33 cellular contexts compared by ENCODE assay signal in genomic region chr1:32399853-32400252, GRCh38. TPM values are rescaled to one million over a fixed set of nuclear protein-coding genes. Genes with fewer than 3 reads are reported as not detected.
"Had no signal": no experiment of that assay in that cellular context is flagged by ENCODE, and none has a peak within 500 bp of the region (broad histone marks: within the 10 kb centered on the region; RNA-seq: fewer than 3 reads in every experiment).

No MANE protein-coding gene starts in this region.

- H3K27me3 ChIP-seq: body of pancreas, esophagus squamous epithelium, gastroesophageal sphincter, heart right ventricle, hepatocyte had no signal

- DNase-seq: activated CD4-positive, alpha-beta memory T cell treated with anti-CD3 and anti-CD28 coated beads for 36 hours; activated CD4-positive, alpha-beta T cell treated with anti-CD3 and anti-CD28 coated beads for 36 hours; activated CD4-positive, alpha-beta T cell treated with anti-CD3 and anti-CD28 coated beads, Interleukin-2, amount 10 ng/mL, durations not matched to agents 24 days and 14 days; activated CD4-positive, CD25-positive, alpha-beta regulatory T cell; activated CD4-positive, CD25-positive, alpha-beta regulatory T cell treated with anti-CD3 and anti-CD28 coated beads, Interleukin-2, amount 50 U/mL, for 72 hours; activated CD8-positive, alpha-beta memory T cell treated with anti-CD3 and anti-CD28 coated beads, Interleukin-2, amount 10 ng/mL, durations not matched to agents 7 days and 5 days; activated CD8-positive, alpha-beta memory T cell treated with anti-CD3 and anti-CD28 coated beads, Interleukin-2, amount 50 U/mL, for 4 hours; activated CD8-positive, alpha-beta T cell treated with anti-CD3 and anti-CD28 coated beads, Interleukin-2, amount 10 ng/mL, durations not matched to agents 7 days and 5 days; activated effector memory CD4-positive, alpha-beta T cell treated with anti-CD3 and anti-CD28 coated beads, Interleukin-2, amount 50 U/mL, for 16 hours; activated naive CD4-positive, alpha-beta T cell treated with anti-CD3 and anti-CD28 coated beads for 36 hours; activated T-cell treated with anti-CD3 and anti-CD28 coated beads, Interleukin-2, amount 50 U/mL, for 1 hour; activated T-cell treated with anti-CD3 and anti-CD28 coated beads, Interleukin-2, amount 50 U/mL, for 48 hours; amniotic stem cell; anterior cingulate cortex; body of pancreas; caudate nucleus; cortex of kidney; dermis blood vessel endothelial cell; effector CD4-positive, alpha-beta T cell; effector memory CD8-positive, alpha-beta T cell; esophagus squamous epithelium; foreskin melanocyte; heart right ventricle; T-helper 1 cell; T-helper 17 cell; T1000 had no signal

- H3K9me3 Mint-ChIP-seq: activated CD4-positive, alpha-beta T cell treated with anti-CD3 and anti-CD28 coated beads, Interleukin-2, amount 10 ng/mL, durations not matched to agents 24 days and 14 days; activated T-helper 1 cell treated with anti-CD3 and anti-CD28 coated beads, Interleukin-12 subunit alpha, Interleukin-12 subunit beta, Interleukin-2, Interleukin-4 antibody, amounts not matched to agents 30 ng/mL and 10 ng/mL and 1 ng/mL, durations not matched to agents 14 hours and 24 hours and 36 hours; activated T-helper 2 cell treated with anti-CD3 and anti-CD28 coated beads, Interferon-gamma antibody, Interleukin-2, Interleukin-4, amounts not matched to agents 10 μg/mL and 5 μg/mL and 100 μg/mL, durations not matched to agents 14 hours and 24 hours and 36 hours; effector memory CD8-positive, alpha-beta T cell; T-helper 2 cell treated with Interferon-gamma antibody and Interleukin-4, amounts not matched to agents 5 μg/mL and 100 μg/mL, for 36 hours had no signal

- H3K27me3 Mint-ChIP-seq: activated CD4-positive, alpha-beta memory T cell treated with anti-CD3 and anti-CD28 coated beads for 36 hours; activated CD4-positive, alpha-beta T cell treated with anti-CD3 and anti-CD28 coated beads for 36 hours; activated CD8-positive, alpha-beta memory T cell treated with anti-CD3 and anti-CD28 coated beads, Interleukin-2, amount 10 ng/mL, durations not matched to agents 7 days and 5 days; activated naive CD8-positive, alpha-beta T cell; effector memory CD8-positive, alpha-beta T cell; T-helper 17 cell had no signal

- ATAC-seq: effector memory CD8-positive, alpha-beta T cell; gastroesophageal sphincter had no signal

- H3K4me2 ChIP-seq: hepatocyte had no signal

- H3K36me3 ChIP-seq: esophagus squamous epithelium, gastroesophageal sphincter, heart right ventricle had no signal

- H3K4me3 ChIP-seq: body of pancreas, esophagus squamous epithelium, gastroesophageal sphincter, heart right ventricle, hepatocyte had no signal

- H3K27ac Mint-ChIP-seq: activated CD4-positive, alpha-beta memory T cell treated with anti-CD3 and anti-CD28 coated beads for 36 hours; activated CD4-positive, alpha-beta T cell treated with anti-CD3 and anti-CD28 coated beads for 36 hours; activated CD4-positive, alpha-beta T cell treated with anti-CD3 and anti-CD28 coated beads, Interleukin-2, amount 10 ng/mL, durations not matched to agents 24 days and 14 days; activated CD8-positive, alpha-beta memory T cell treated with anti-CD3 and anti-CD28 coated beads, Interleukin-2, amount 10 ng/mL, durations not matched to agents 7 days and 5 days; activated CD8-positive, alpha-beta T cell treated with anti-CD3 and anti-CD28 coated beads, Interleukin-2, amount 10 ng/mL, durations not matched to agents 7 days and 5 days; activated naive CD4-positive, alpha-beta T cell treated with anti-CD3 and anti-CD28 coated beads for 36 hours; activated naive CD8-positive, alpha-beta T cell; activated T-helper 1 cell treated with anti-CD3 and anti-CD28 coated beads, Interleukin-12 subunit alpha, Interleukin-12 subunit beta, Interleukin-2, Interleukin-4 antibody, amounts not matched to agents 30 ng/mL and 10 ng/mL and 1 ng/mL, durations not matched to agents 14 hours and 24 hours and 36 hours; activated T-helper 2 cell treated with anti-CD3 and anti-CD28 coated beads, Interferon-gamma antibody, Interleukin-2, Interleukin-4, amounts not matched to agents 10 μg/mL and 5 μg/mL and 100 μg/mL, durations not matched to agents 14 hours and 24 hours and 36 hours; effector memory CD8-positive, alpha-beta T cell; T-helper 17 cell; T-helper 2 cell treated with Interferon-gamma antibody and Interleukin-4, amounts not matched to agents 5 μg/mL and 100 μg/mL, for 36 hours had no signal

- H3K4me3 Mint-ChIP-seq: activated CD4-positive, alpha-beta memory T cell treated with anti-CD3 and anti-CD28 coated beads for 36 hours; activated CD4-positive, alpha-beta T cell treated with anti-CD3 and anti-CD28 coated beads for 36 hours; activated CD4-positive, alpha-beta T cell treated with anti-CD3 and anti-CD28 coated beads, Interleukin-2, amount 10 ng/mL, durations not matched to agents 24 days and 14 days; activated CD8-positive, alpha-beta memory T cell treated with anti-CD3 and anti-CD28 coated beads, Interleukin-2, amount 10 ng/mL, durations not matched to agents 7 days and 5 days; activated CD8-positive, alpha-beta T cell treated with anti-CD3 and anti-CD28 coated beads, Interleukin-2, amount 10 ng/mL, durations not matched to agents 7 days and 5 days; activated naive CD4-positive, alpha-beta T cell treated with anti-CD3 and anti-CD28 coated beads for 36 hours; activated naive CD8-positive, alpha-beta T cell; activated T-helper 1 cell treated with anti-CD3 and anti-CD28 coated beads, Interleukin-12 subunit alpha, Interleukin-12 subunit beta, Interleukin-2, Interleukin-4 antibody, amounts not matched to agents 30 ng/mL and 10 ng/mL and 1 ng/mL, durations not matched to agents 14 hours and 24 hours and 36 hours; effector memory CD8-positive, alpha-beta T cell; T-helper 17 cell; T-helper 2 cell treated with Interferon-gamma antibody and Interleukin-4, amounts not matched to agents 5 μg/mL and 100 μg/mL, for 36 hours had no signal

- H3K27ac ChIP-seq: body of pancreas, epithelial cell of prostate, esophagus squamous epithelium, hepatocyte had no signal

- H2AFZ ChIP-seq: hepatocyte had no signal

- H3K36me3 Mint-ChIP-seq: activated CD4-positive, alpha-beta memory T cell treated with anti-CD3 and anti-CD28 coated beads for 36 hours; activated CD8-positive, alpha-beta memory T cell treated with anti-CD3 and anti-CD28 coated beads, Interleukin-2, amount 10 ng/mL, durations not matched to agents 7 days and 5 days; activated naive CD8-positive, alpha-beta T cell had no signal

- H3K9me3 ChIP-seq: body of pancreas, esophagus squamous epithelium, gastroesophageal sphincter, heart right ventricle had no signal

RNA-seq across cellular contexts. Expression of gene TSSK3, which starts 37.5 kb away (rescaled TPM):
- total RNA-seq: dermis blood vessel endothelial cell had no signal
